ENCODE assay signal across 1 cellular context in genomic region chr6:9456241-9456658, GRCh38.
TF ChIP-seq lines count a peak whose summit lies in the region.

No MANE protein-coding gene starts in this region.

TF ChIP-seq in HEK293T, 16 proteins besides CTCF, POLR2A, EP300 and RAD21 (continued from another document):
- TF ChIP-seq, protein P1, sequence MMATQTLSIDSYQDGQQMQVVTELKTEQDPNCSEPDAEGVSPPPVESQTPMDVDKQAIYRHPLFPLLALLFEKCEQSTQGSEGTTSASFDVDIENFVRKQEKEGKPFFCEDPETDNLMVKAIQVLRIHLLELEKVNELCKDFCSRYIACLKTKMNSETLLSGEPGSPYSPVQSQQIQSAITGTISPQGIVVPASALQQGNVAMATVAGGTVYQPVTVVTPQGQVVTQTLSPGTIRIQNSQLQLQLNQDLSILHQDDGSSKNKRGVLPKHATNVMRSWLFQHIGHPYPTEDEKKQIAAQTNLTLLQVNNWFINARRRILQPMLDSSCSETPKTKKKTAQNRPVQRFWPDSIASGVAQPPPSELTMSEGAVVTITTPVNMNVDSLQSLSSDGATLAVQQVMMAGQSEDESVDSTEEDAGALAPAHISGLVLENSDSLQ (IDR thresholded peaks at IDR 0.05): no peak
- TF ChIP-seq LEF1 (IDR thresholded peaks at IDR 0.05; ENCODE audit: borderline replicate concordance): no peak
